In genomic region chr1:162943627-162944026, GRCh38 we compare ENCODE assay signal across 18 cellular contexts.
DNase-seq lines count a peak whose midpoint lies in the region; TF ChIP-seq lines count a peak whose summit lies in the region.
"Had no signal": no experiment of that assay in that cellular context is flagged by ENCODE, and none has a peak within 500 bp of the region (broad histone marks: within the 10 kb centered on the region; RNA-seq: fewer than 3 reads in every experiment).

No MANE protein-coding gene starts in this region.

- peaks cover 10% of the 10 kb centered on the region for H3F3A ChIP-seq in smooth muscle cell (ENCODE audit: low read depth)

- no peaks in the 10 kb centered on the region for H3K36me3 Mint-ChIP-seq in MCF 10A (ENCODE audit: insufficient read depth, unreplicated experiment)
- no peaks in the 10 kb centered on the region for H3K36me3 Mint-ChIP-seq in type B pancreatic cell

- H3K79me2 ChIP-seq in fibroblast of lung (ENCODE audit: control insufficient read depth, insufficient read depth, low read length) (no peaks in the 10 kb centered on the region), smooth muscle cell (ENCODE audit: low read depth) (no peaks in the 10 kb centered on the region)

- POLR2A ChIA-PET in MCF 10A (lab: Yijun Ruan, JAX), result interaction anchor here (0.7 kb wide), 1 partner anchor 33 kb away, joined by 3 read pairs; no protein-coding TSS in a partner anchor

- H3K27me3 Mint-ChIP-seq in MCF 10A (ENCODE audit: insufficient read depth, unreplicated experiment) (no peaks in the 10 kb centered on the region), type B pancreatic cell (no peaks in the 10 kb centered on the region)

- no peak overlapping the region for H3K27ac ChIP-seq in breast epithelium
- no peak overlapping the region for H3K27ac ChIP-seq in fibroblast of lung (ENCODE audit: insufficient read depth, low read length)
- no peak overlapping the region for H3K27ac ChIP-seq in smooth muscle cell (ENCODE audit: low read depth)
- H3K27ac ChIP-seq: ovary had no signal

- intact Hi-C loops in MCF 10A (cut with micrococcal nuclease), result loop anchor here (10.0 kb wide), 1 partner anchor 111 kb away; no protein-coding TSS in a partner anchor
- intact Hi-C loops in breast epithelium (cut with DNase I; ENCODE audit: low total_unique reads), result no loop called here

- H3K4me1 ChIP-seq in breast epithelium, result no peaks in the 10 kb centered on the region
- no peaks in the 10 kb centered on the region for H3K4me1 ChIP-seq in fibroblast of lung (ENCODE audit: control insufficient read depth, extremely low read depth, insufficient read depth, low read length)
- H3K4me1 ChIP-seq in smooth muscle cell (ENCODE audit: low read depth), result peaks cover 10% of the 10 kb centered on the region

- DNase-seq in MCF 10A (ENCODE audit: unreplicated experiment), result peak; percentile 34
- DNase-seq in breast epithelium (ENCODE audit: low spot score in 2 of 2), result no peak
- DNase-seq in SHP77 treated with DMSO at 0.1 percent for 48 hours (lab: John Stamatoyannopoulos, UW), result peak; percentile 39
- peak; percentile 24 to 31 for DNase-seq in fibroblast of lung (ENCODE audit: low read depth in 2 of 2)
- no peak for DNase-seq in smooth muscle cell (lab: John Stamatoyannopoulos, UW; ENCODE audit: unreplicated experiment)
- DNase-seq in stimulated activated CD4-positive, alpha-beta T cell treated with anti-CD3 and anti-CD28 coated beads, Interleukin-4, amount 100 ng/mL, for 24 hours, result no peak
- DNase-seq in type B pancreatic cell (ENCODE audit: extremely low spot score, unreplicated experiment), result no peak
- no peak for DNase-seq in COLO668 (lab: John Stamatoyannopoulos, UW; ENCODE audit: unreplicated experiment)
- DNase-seq: activated CD4-positive, alpha-beta T cell treated with anti-CD3 and anti-CD28 coated beads, Interleukin-2, amount 50 U/mL, for 4 hours; activated T-cell treated with anti-CD3 and anti-CD28 coated beads, Interleukin-2, amount 50 U/mL, for 72 hours; Caco-2; hippocampal formation; KBM-7; left cardiac atrium; NCI-H1436; NCI-H510A; ovary; stimulated activated CD4-positive, alpha-beta T cell treated with anti-CD3 and anti-CD28 coated beads, Interleukin-12 subunit alpha, Interleukin-12 subunit beta, amount 100 ng/mL, for 4 hours had no signal

- H3K9me3 ChIP-seq in breast epithelium (no peaks in the 10 kb centered on the region), fibroblast of lung (ENCODE audit: control insufficient read depth, insufficient read depth, low read depth, low read length) (no peaks in the 10 kb centered on the region), smooth muscle cell (replicated peaks; ENCODE audit: low read depth) (no peaks in the 10 kb centered on the region)
- H3K9me3 ChIP-seq: Caco-2, ovary had no signal

- no peaks in the 10 kb centered on the region for H3K36me3 ChIP-seq in breast epithelium
- no peaks in the 10 kb centered on the region for H3K36me3 ChIP-seq in fibroblast of lung (ENCODE audit: control insufficient read depth, insufficient read depth, low read length)
- no peaks in the 10 kb centered on the region for H3K36me3 ChIP-seq in smooth muscle cell (ENCODE audit: low read depth)
- H3K36me3 ChIP-seq: ovary had no signal

- no peak overlapping the region for H3K4me2 ChIP-seq in fibroblast of lung (ENCODE audit: extremely low read depth, insufficient read depth, low read length)
- H3K4me2 ChIP-seq in smooth muscle cell, result peak overlapping the region; percentile 20

- H3K27me3 ChIP-seq in breast epithelium, result no peaks in the 10 kb centered on the region
- H3K27me3 ChIP-seq in fibroblast of lung (ENCODE audit: control insufficient read depth, insufficient read depth, low read length), result no peaks in the 10 kb centered on the region
- no peaks in the 10 kb centered on the region for H3K27me3 ChIP-seq in smooth muscle cell (ENCODE audit: low read depth)
- H3K27me3 ChIP-seq: ovary had no signal

- H4K20me1 ChIP-seq in fibroblast of lung (ENCODE audit: control insufficient read depth, extremely low read depth, insufficient read depth, low read length), result no peaks in the 10 kb centered on the region
- H4K20me1 ChIP-seq in smooth muscle cell (ENCODE audit: low read depth), result no peaks in the 10 kb centered on the region

- H2AFZ ChIP-seq in fibroblast of lung (ENCODE audit: low read length) (no peak overlapping the region), smooth muscle cell (ENCODE audit: low read depth) (peak overlapping the region; percentile 39)

- H3K9ac ChIP-seq in fibroblast of lung (ENCODE audit: insufficient read depth, low read length), result no peak overlapping the region
- H3K9ac ChIP-seq in smooth muscle cell (ENCODE audit: low read depth), result no peak overlapping the region

- BruUV-seq in MCF 10A (replicated peaks; lab: Mats Ljungman, UMichigan), result no TSS peak

- H3K4me1 Mint-ChIP-seq in MCF 10A (ENCODE audit: insufficient read depth, unreplicated experiment), result peaks cover 11% of the 10 kb centered on the region
- H3K4me1 Mint-ChIP-seq in type B pancreatic cell (ENCODE audit: unreplicated experiment), result peaks cover 25% of the 10 kb centered on the region

- H3K27ac Mint-ChIP-seq in MCF 10A (ENCODE audit: low read depth, unreplicated experiment) (no peak overlapping the region), type B pancreatic cell (no peak overlapping the region)
- H3K27ac Mint-ChIP-seq: activated T-cell treated with anti-CD3 and anti-CD28 coated beads, Interleukin-2, amount 50 U/mL, for 72 hours had no signal

- TF ChIP-seq CTCF in MCF 10A (IDR thresholded peaks at IDR 0.05; ENCODE audit: unreplicated experiment), result no peak
- no peak for TF ChIP-seq CTCF in breast epithelium (IDR thresholded peaks at IDR 0.05)
- TF ChIP-seq CTCF in fibroblast of lung (conservative IDR thresholded peaks at IDR 0.05 in 1 of 2, IDR thresholded peaks at IDR 0.05 in 1 of 2; ENCODE audit: low read depth in 1 of 2, low read length in 2 of 2), result no peak
- TF ChIP-seq CTCF in smooth muscle cell (IDR thresholded peaks at IDR 0.05; ENCODE audit: borderline replicate concordance, insufficient read depth, poor library complexity, severe bottlenecking), result no peak
- TF ChIP-seq CTCF in type B pancreatic cell (conservative IDR thresholded peaks at IDR 0.05), result no peak

- no peak overlapping the region for H3K4me3 ChIP-seq in breast epithelium
- H3K4me3 ChIP-seq in fibroblast of lung (replicated peaks in 1 of 4; ENCODE audit: control extremely low read depth in 1 of 4, insufficient read depth in 1 of 4, low read depth in 3 of 4, low read length in 4 of 4), result no peak overlapping the region
- no peak overlapping the region for H3K4me3 ChIP-seq in smooth muscle cell
- H3K4me3 ChIP-seq: ovary had no signal

- CTCF ChIA-PET in MCF 10A (lab: Yijun Ruan, JAX), result interaction anchor here (0.7 to 2.4 kb wide), 3 partner anchors 9 to 129 kb away, joined by 3 to 7 read pairs (median 4); partner anchors contain the start of gene RGS4

- H3K4me3 Mint-ChIP-seq in MCF 10A (ENCODE audit: unreplicated experiment), result no peak overlapping the region
- no peak overlapping the region for H3K4me3 Mint-ChIP-seq in type B pancreatic cell
- H3K4me3 Mint-ChIP-seq: activated T-cell treated with anti-CD3 and anti-CD28 coated beads, Interleukin-2, amount 50 U/mL, for 72 hours had no signal

- H3K9me3 Mint-ChIP-seq in MCF 10A (ENCODE audit: unreplicated experiment) (no peaks in the 10 kb centered on the region), type B pancreatic cell (no peaks in the 10 kb centered on the region)
- H3K9me3 Mint-ChIP-seq: activated T-cell treated with anti-CD3 and anti-CD28 coated beads, Interleukin-2, amount 50 U/mL, for 72 hours had no signal

- no peak for TF ChIP-seq POLR2A in breast epithelium (IDR thresholded peaks at IDR 0.05)

Comparison
In these comparisons a context has a peak if more than half of its experiments do, and no peak if none do; other contexts are left out.
1. DNase-seq: peak in MCF 10A (single experiment), SHP77 treated with DMSO at 0.1 percent for 48 hours (single experiment) and fibroblast of lung (2 of 2); none in breast epithelium (0 of 2), smooth muscle cell (single experiment), stimulated activated CD4-positive, alpha-beta T cell treated with anti-CD3 and anti-CD28 coated beads, Interleukin-4, amount 100 ng/mL, for 24 hours (single experiment), type B pancreatic cell (single experiment) and COLO668 (single experiment).